ENCODE assay signal across 22 cellular contexts in genomic region chr3:21954709-21955108, GRCh38.
DNase-seq lines count a peak whose midpoint lies in the region; ATAC-seq, FAIRE-seq and TF ChIP-seq lines count a peak whose summit lies in the region.
"Had no signal": no experiment of that assay in that cellular context is flagged by ENCODE, and none has a peak within 500 bp of the region (broad histone marks: within the 10 kb centered on the region; RNA-seq: fewer than 3 reads in every experiment).

No MANE protein-coding gene starts in this region.

- FAIRE-seq in HepG2 (lab: Jason Lieb, UNC): no peak
- FAIRE-seq: A204.1, GM12891 had no signal

- no peaks in the 10 kb centered on the region for H3K27me3 Mint-ChIP-seq in activated T-helper 1 cell treated with anti-CD3 and anti-CD28 coated beads, Interleukin-12 subunit alpha, Interleukin-12 subunit beta, Interleukin-2, Interleukin-4 antibody, amounts not matched to agents 30 ng/mL and 10 ng/mL and 1 ng/mL, durations not matched to agents 14 hours and 24 hours and 36 hours (ENCODE audit: insufficient read depth)

- H3K36me3 Mint-ChIP-seq in activated T-helper 1 cell treated with anti-CD3 and anti-CD28 coated beads, Interleukin-12 subunit alpha, Interleukin-12 subunit beta, Interleukin-2, Interleukin-4 antibody, amounts not matched to agents 30 ng/mL and 10 ng/mL and 1 ng/mL, durations not matched to agents 14 hours and 24 hours and 36 hours (ENCODE audit: low read depth): no peaks in the 10 kb centered on the region

- POLR2A ChIA-PET in HepG2 (lab: Yijun Ruan, JAX): no interaction called here

- WGBS in right lobe of liver (ENCODE audit: insufficient coverage, low coverage, low lambda C conversion rate, missing lambda C conversion rate): 29% methylated on average over 2 of the region's 2 CpGs
- 2% methylated on average over 2 of the region's 2 CpGs for WGBS in HepG2 (ENCODE audit: low lambda C conversion rate)

- H3K4me2 ChIP-seq in HepG2 (ENCODE audit: low read depth, low read length): no peak overlapping the region

- H3K4me1 ChIP-seq in right lobe of liver (peaks cover 0 to 22% (median 0%) of the 10 kb centered on the region in 4 donors), HepG2 (ENCODE audit: insufficient read depth, low read length) (no peaks in the 10 kb centered on the region)
- H3K4me1 ChIP-seq: psoas muscle, upper lobe of right lung had no signal

- H3K4me3 ChIP-seq in right lobe of liver (no peak overlapping the region), HepG2 (replicated peaks in 1 of 3; ENCODE audit: insufficient read depth in 1 of 3, low read depth in 2 of 3, low read length in 3 of 3) (no peak overlapping the region), fibroblast of villous mesenchyme (ENCODE audit: low read depth, low read length) (no peak overlapping the region)
- H3K4me3 ChIP-seq: MG63, psoas muscle, upper lobe of right lung had no signal

- DNase-seq in right lobe of liver (no peak), HepG2 (ENCODE audit: low spot score) (no peak), amniotic epithelial cell (ENCODE audit: low read depth) (peak; percentile 60), fibroblast of villous mesenchyme (ENCODE audit: low read depth) (peak; percentile 13), amniotic stem cell (lab: John Stamatoyannopoulos, UW) (no peak), SIG-M5 treated with dmso at 0.1 percent for 504 hours (lab: John Stamatoyannopoulos, UW; ENCODE audit: unreplicated experiment) (no peak)
- DNase-seq in activated T-helper 1 cell treated with anti-CD3 and anti-CD28 coated beads, Interleukin-12 subunit alpha, Interleukin-12 subunit beta, Interleukin-2, Interleukin-4 antibody, amounts not matched to agents 30 ng/mL and 10 ng/mL and 1 ng/mL, durations not matched to agents 14 hours and 24 hours and 36 hours (ENCODE audit: low spot score): no peak
- DNase-seq: activated naive CD4-positive, alpha-beta T cell treated with anti-CD3 and anti-CD28 coated beads, Interleukin-2, amount 50 U/mL, for 16 hours; effector CD8-positive, alpha-beta T cell; H7; MG63; natural killer cell; NCI-H1930; NCI-H510A; psoas muscle; SIG-M5; stimulated activated naive CD4-positive, alpha-beta T cell treated with Interleukin-2 at 50 U/mL for 16 hours; T1000; upper lobe of right lung had no signal

- ATAC-seq in right lobe of liver (peak in 2 of 4 donors; percentile 18 to 22), HepG2 (no peak), HG03460 (IDR thresholded peaks at IDR 0.05; ENCODE audit: unreplicated experiment) (no peak)
- ATAC-seq: natural killer cell, psoas muscle, upper lobe of right lung had no signal

- intact Hi-C loops in right lobe of liver (cut with DNase I): no loop called here
- intact Hi-C loops in HepG2 (cut with micrococcal nuclease; ENCODE audit: unreplicated experiment): no loop called here
- intact Hi-C loops in activated T-helper 1 cell treated with anti-CD3 and anti-CD28 coated beads, Interleukin-12 subunit alpha, Interleukin-12 subunit beta, Interleukin-2, Interleukin-4 antibody, amounts not matched to agents 30 ng/mL and 10 ng/mL and 1 ng/mL, durations not matched to agents 14 hours and 24 hours and 36 hours (cut with micrococcal nuclease): no loop called here

- no peak for TF ChIP-seq POLR2A in right lobe of liver (IDR thresholded peaks at IDR 0.05)
- TF ChIP-seq POLR2A in HepG2 (IDR thresholded peaks at IDR 0.05; ENCODE audit: insufficient read depth in 1 of 2, low read depth in 2 of 2, low read length in 2 of 2): no peak

- no peak overlapping the region for H3K9ac ChIP-seq in HepG2 (ENCODE audit: insufficient read depth, low read depth, low read length)

- no peak for TF ChIP-seq EP300 in HepG2 (IDR thresholded peaks at IDR 0.05; ENCODE audit: low read depth in 2 of 2, low read length in 2 of 2)
- TF ChIP-seq EP300 in HepG2 (CRISPR knock-in tag; IDR thresholded peaks at IDR 0.05; ENCODE audit: borderline replicate concordance): no peak

- H3K36me3 ChIP-seq in right lobe of liver (no peaks in the 10 kb centered on the region), HepG2 (replicated peaks in 1 of 2; ENCODE audit: control insufficient read depth in 1 of 2, insufficient read depth in 2 of 2, low read length in 2 of 2) (no peaks in the 10 kb centered on the region)
- H3K36me3 ChIP-seq: MG63, upper lobe of right lung had no signal

- BruUV-seq in HepG2 (replicated peaks; lab: Mats Ljungman, UMichigan): no TSS peak

- no peaks in the 10 kb centered on the region for H4K20me1 ChIP-seq in HepG2 (ENCODE audit: insufficient read depth, low read length)

- no peaks in the 10 kb centered on the region for H3K27me3 ChIP-seq in right lobe of liver
- no peaks in the 10 kb centered on the region for H3K27me3 ChIP-seq in HepG2 (ENCODE audit: control insufficient read depth in 1 of 2, insufficient read depth in 2 of 2, low read length in 2 of 2)
- H3K27me3 ChIP-seq: MG63, upper lobe of right lung had no signal

- in situ Hi-C loops in HepG2 (cut with HindIII; ENCODE audit: extremely low pct_ligation_motif_present, low pct_unique_long_range_greater_than_20kb): no loop called here

- TF ChIP-seq CTCF in right lobe of liver (IDR thresholded peaks at IDR 0.05) (no peak), HepG2 (CRISPR knock-in tag; IDR thresholded peaks at IDR 0.05) (no peak), fibroblast of villous mesenchyme (IDR thresholded peaks at IDR 0.05; ENCODE audit: insufficient read depth, low read depth, low read length) (no peak)

- CTCF ChIA-PET in HepG2 (lab: Yijun Ruan, JAX; ENCODE audit: low intra/inter-chr PET ratio, low total read pairs): no interaction called here

- H3K27ac ChIP-seq in right lobe of liver (peak overlapping the region in 2 of 3 donors; percentile 54 to 59), HepG2 (ENCODE audit: extremely low read length, insufficient read depth, low read length) (no peak overlapping the region)
- H3K27ac ChIP-seq: psoas muscle, upper lobe of right lung had no signal

- H3K4me1 Mint-ChIP-seq in activated T-helper 1 cell treated with anti-CD3 and anti-CD28 coated beads, Interleukin-12 subunit alpha, Interleukin-12 subunit beta, Interleukin-2, Interleukin-4 antibody, amounts not matched to agents 30 ng/mL and 10 ng/mL and 1 ng/mL, durations not matched to agents 14 hours and 24 hours and 36 hours (ENCODE audit: low read depth): no peaks in the 10 kb centered on the region
- H3K4me1 Mint-ChIP-seq: natural killer cell had no signal

- no peak for TF ChIP-seq RAD21 in HepG2 (CRISPR knock-in tag; IDR thresholded peaks at IDR 0.05)

- H2AFZ ChIP-seq in HepG2 (ENCODE audit: low read length): no peak overlapping the region

- peaks cover 19% of the 10 kb centered on the region for H3K9me3 Mint-ChIP-seq in activated T-helper 1 cell treated with anti-CD3 and anti-CD28 coated beads, Interleukin-12 subunit alpha, Interleukin-12 subunit beta, Interleukin-2, Interleukin-4 antibody, amounts not matched to agents 30 ng/mL and 10 ng/mL and 1 ng/mL, durations not matched to agents 14 hours and 24 hours and 36 hours

- no peak overlapping the region for H3K4me3 Mint-ChIP-seq in activated T-helper 1 cell treated with anti-CD3 and anti-CD28 coated beads, Interleukin-12 subunit alpha, Interleukin-12 subunit beta, Interleukin-2, Interleukin-4 antibody, amounts not matched to agents 30 ng/mL and 10 ng/mL and 1 ng/mL, durations not matched to agents 14 hours and 24 hours and 36 hours
- H3K4me3 Mint-ChIP-seq: natural killer cell had no signal

- H3K27ac Mint-ChIP-seq in activated T-helper 1 cell treated with anti-CD3 and anti-CD28 coated beads, Interleukin-12 subunit alpha, Interleukin-12 subunit beta, Interleukin-2, Interleukin-4 antibody, amounts not matched to agents 30 ng/mL and 10 ng/mL and 1 ng/mL, durations not matched to agents 14 hours and 24 hours and 36 hours: no peak overlapping the region
- H3K27ac Mint-ChIP-seq: natural killer cell had no signal

- H3K79me2 ChIP-seq in HepG2 (ENCODE audit: insufficient read depth, low read length): no peaks in the 10 kb centered on the region

- H3K9me3 ChIP-seq in right lobe of liver (no peaks in the 10 kb centered on the region), HepG2 (ENCODE audit: low read length) (no peaks in the 10 kb centered on the region)
- H3K9me3 ChIP-seq: MG63, psoas muscle, upper lobe of right lung had no signal

TF ChIP-seq in HepG2, 621 proteins besides CTCF, POLR2A, EP300 and RAD21 (continues in another document):
- no peak for TF ChIP-seq ZNF292 (CRISPR knock-in tag; IDR thresholded peaks at IDR 0.05; ENCODE audit: borderline replicate concordance, low read depth)
- no peak for TF ChIP-seq THRA (CRISPR knock-in tag; IDR thresholded peaks at IDR 0.05; ENCODE audit: borderline replicate concordance)
- no peak for TF ChIP-seq ZNF510 (CRISPR knock-in tag; IDR thresholded peaks at IDR 0.05; ENCODE audit: low read depth)

Comparison
In these comparisons a context has a peak if more than half of its experiments do, and no peak if none do; other contexts are left out.
1. DNase-seq: peak in amniotic epithelial cell (single experiment) and fibroblast of villous mesenchyme (single experiment); none in right lobe of liver (0 of 3), HepG2 (single experiment), amniotic stem cell (single experiment), activated T-helper 1 cell treated with anti-CD3 and anti-CD28 coated beads, Interleukin-12 subunit alpha, Interleukin-12 subunit beta, Interleukin-2, Interleukin-4 antibody, amounts not matched to agents 30 ng/mL and 10 ng/mL and 1 ng/mL, durations not matched to agents 14 hours and 24 hours and 36 hours (single experiment) and SIG-M5 treated with dmso at 0.1 percent for 504 hours (single experiment).